ENCODE assay signal across 10 cellular contexts in genomic region chr2:135876770-135877169, GRCh38. TPM values are rescaled to one million over a fixed set of nuclear protein-coding genes. Genes with fewer than 3 reads are reported as not detected.
DNase-seq lines count a peak whose midpoint lies in the region; ATAC-seq, FAIRE-seq and TF ChIP-seq lines count a peak whose summit lies in the region.
"Not testable (repeated sequence)": the region's sequence is repeated elsewhere in the genome, so short reads cannot be mapped to it uniquely, and the experiment has no call there.
"Had no signal": no experiment of that assay in that cellular context is flagged by ENCODE, and none has a peak within 500 bp of the region (broad histone marks: within the 10 kb centered on the region; RNA-seq: fewer than 3 reads in every experiment).

No MANE protein-coding gene starts in this region.

- not testable (repeated sequence) for H3K9me3 Mint-ChIP-seq in activated CD4-positive, alpha-beta T cell treated with anti-CD3 and anti-CD28 coated beads for 36 hours (ENCODE audit: low read depth); mesothelial cell of epicardium

- not testable (repeated sequence) for H3K27me3 ChIP-seq in K562 (ENCODE audit: control insufficient read depth in 2 of 2, insufficient read depth in 2 of 2, low read length in 2 of 2); aorta (ENCODE audit: control insufficient read depth in 1 of 2, insufficient read depth in 2 of 2, low read length in 1 of 2)

- H3K4me1 ChIP-seq in ES-I3 (ENCODE audit: insufficient read depth, low read length); aorta (ENCODE audit: control insufficient read depth in 1 of 2, insufficient read depth in 2 of 2, low read length in 2 of 2): not testable (repeated sequence)
- peaks cover 12 to 14% of the 10 kb centered on the region in 2 experiments; a peak in 4 of 5 replicates for H3K4me1 ChIP-seq in K562 (replicated peaks in 1 of 2; ENCODE audit: control insufficient read depth in 2 of 2, insufficient read depth in 2 of 2, low read length in 2 of 2)

- peaks cover 39% of the 10 kb centered on the region for H3K36me3 Mint-ChIP-seq in activated CD4-positive, alpha-beta T cell treated with anti-CD3 and anti-CD28 coated beads for 36 hours (ENCODE audit: low read depth)
- not testable (repeated sequence) for H3K36me3 Mint-ChIP-seq in mesothelial cell of epicardium

- H3K4me3 ChIP-seq in LNCaP clone FGC (ENCODE audit: low read depth, low read length) (peak overlapping the region; percentile 69), K562 (peak overlapping the region; percentile 82; the same call in 1 of the 2 replicates), fibroblast of villous mesenchyme (ENCODE audit: low read depth, low read length) (peak overlapping the region; percentile 78), retinal pigment epithelial cell (ENCODE audit: low read length) (peak overlapping the region; percentile 55), aorta (ENCODE audit: low read length in 2 of 2) (peak overlapping the region in 1 of 2 donors; percentile 70)

- not testable (repeated sequence) for FAIRE-seq in K562 (lab: Jason Lieb, UNC)

- POLR2A ChIA-PET in activated CD4-positive, alpha-beta T cell treated with anti-CD3 and anti-CD28 coated beads for 36 hours (lab: Charles Lee), result interaction anchor here (0.5 to 1.8 kb wide), 13 partner anchors 11 to 507 kb away, joined by 3 to 11 read pairs (median 5); partner anchors contain the start of genes DARS1 and ZRANB3
- POLR2A ChIA-PET in K562 (lab: Yijun Ruan, JAX), result interaction anchor here (0.6 to 2.1 kb wide), 6 partner anchors 9 to 603 kb away, joined by 3 to 18 read pairs (median 4); no protein-coding TSS in a partner anchor

- peak overlapping the region; percentile 71 for H3K27ac ChIP-seq in K562 (ENCODE audit: extremely low read depth, low read depth, low read length)
- not testable (repeated sequence) for H3K27ac ChIP-seq in aorta (ENCODE audit: low read depth in 1 of 2, low read length in 2 of 2)

- peak overlapping the region; percentile 96 for H3K27ac Mint-ChIP-seq in activated CD4-positive, alpha-beta T cell treated with anti-CD3 and anti-CD28 coated beads for 36 hours
- H3K27ac Mint-ChIP-seq in mesothelial cell of epicardium, result peak overlapping the region; percentile 91

- H3K4me3 Mint-ChIP-seq in activated CD4-positive, alpha-beta T cell treated with anti-CD3 and anti-CD28 coated beads for 36 hours, result peak overlapping the region; percentile 86
- peak overlapping the region; percentile 76 for H3K4me3 Mint-ChIP-seq in mesothelial cell of epicardium

- peaks cover 42% of the 10 kb centered on the region for H3K79me2 ChIP-seq in K562 (ENCODE audit: control insufficient read depth, insufficient read depth, low read length)

- in situ Hi-C loops in K562 (cut with MboI), result not testable (repeated sequence)

- H3K27me3 Mint-ChIP-seq in activated CD4-positive, alpha-beta T cell treated with anti-CD3 and anti-CD28 coated beads for 36 hours; mesothelial cell of epicardium (ENCODE audit: low read depth): not testable (repeated sequence)

- H3K36me3 ChIP-seq in ES-I3 (ENCODE audit: insufficient read depth, low read length); aorta (ENCODE audit: control insufficient read depth in 1 of 2, insufficient read depth in 2 of 2, low read length in 1 of 2): not testable (repeated sequence)
- peaks cover 29% of the 10 kb centered on the region for H3K36me3 ChIP-seq in K562 (ENCODE audit: control insufficient read depth, insufficient read depth, low read length)

- WGBS in K562 (ENCODE audit: insufficient coverage, low coverage, missing lambda C conversion rate), result 37% methylated on average over 15 of the region's 15 CpGs
- 87 to 88% methylated on average over 15 of the region's 15 CpGs for WGBS in aorta, 2 donors

- not testable (repeated sequence) for TF ChIP-seq EP300 in K562 (IDR thresholded peaks at IDR 0.05; ENCODE audit: low read length)

- TF ChIP-seq CTCF in LNCaP clone FGC (IDR thresholded peaks at IDR 0.05; ENCODE audit: control insufficient read depth, extremely low read depth, insufficient read depth); K562 (IDR thresholded peaks at IDR 0.05 in 2 of 3, conservative IDR thresholded peaks at IDR 0.05 in 1 of 3; ENCODE audit: insufficient read depth in 2 of 3, low read depth in 1 of 3, low read length in 3 of 3); fibroblast of villous mesenchyme (IDR thresholded peaks at IDR 0.05; ENCODE audit: insufficient read depth, low read depth, low read length); mesothelial cell of epicardium (IDR thresholded peaks at IDR 0.05; ENCODE audit: unreplicated experiment); retinal pigment epithelial cell (conservative IDR thresholded peaks at IDR 0.05; ENCODE audit: low read depth, low read length): not testable (repeated sequence)

- peak; percentile 1 for ATAC-seq in activated CD4-positive, alpha-beta T cell treated with anti-CD3 and anti-CD28 coated beads for 36 hours
- ATAC-seq in K562, result not testable (repeated sequence)
- ATAC-seq in aorta (ENCODE audit: low FRiP score), result peak; percentile 5

- not testable (repeated sequence) for H4K20me1 ChIP-seq in K562 (replicated peaks; ENCODE audit: control insufficient read depth, insufficient read depth, low read length)

- intact Hi-C loops in activated CD4-positive, alpha-beta T cell treated with anti-CD3 and anti-CD28 coated beads for 36 hours (cut with DNase I, micrococcal nuclease), result loop anchor here (1.0 to 5.0 kb wide), 11 partner anchors 72 to 958 kb away; partner anchors contain the start of genes DARS1 (in 2 of the 2), R3HDM1 (in 2 of the 2), ZRANB3 (in 2 of the 2) and CCNT2 (in 1 of the 2)
- intact Hi-C loops in K562 (cut with micrococcal nuclease), result loop anchor here (5.0 kb wide), 1 partner anchor 111 kb away; the partner anchor contains the start of gene DARS1
- intact Hi-C loops in aorta (cut with DNase I), result loop anchor here (5.0 to 10.0 kb wide), 3 partner anchors 111 to 962 kb away; partner anchors contain the start of genes CCNT2 (in 1 of the 2), DARS1 (in 1 of the 2) and UBXN4 (in 1 of the 2)

- not testable (repeated sequence) for DNase-seq in LNCaP clone FGC (ENCODE audit: low read depth); activated CD4-positive, alpha-beta T cell treated with anti-CD3 and anti-CD28 coated beads for 36 hours; K562 (ENCODE audit: extremely low read depth in 1 of 4, low spot score in 3 of 4); fibroblast of villous mesenchyme (ENCODE audit: low read depth); mesothelial cell of epicardium (ENCODE audit: low spot score in 2 of 2, unreplicated experiment in 2 of 2); retinal pigment epithelial cell (ENCODE audit: low read depth); aorta

- CTCF ChIA-PET in activated CD4-positive, alpha-beta T cell treated with anti-CD3 and anti-CD28 coated beads for 36 hours (lab: Charles Lee), result interaction anchor here (0.6 to 1.8 kb wide), 3 partner anchors 19 to 508 kb away, joined by 3 to 6 read pairs (median 4); no protein-coding TSS in a partner anchor
- CTCF ChIA-PET in K562 (lab: Yijun Ruan, JAX; ENCODE audit: low intra/inter-chr PET ratio), result not testable (repeated sequence)

- not testable (repeated sequence) for TF ChIP-seq POLR2A in K562 (conservative IDR thresholded peaks at IDR 0.05)

- H3K9me3 ChIP-seq in ES-I3 (ENCODE audit: control insufficient read depth, insufficient read depth, low read length); K562 (replicated peaks; ENCODE audit: control insufficient read depth, insufficient read depth, low read depth, low read length); aorta (ENCODE audit: control insufficient read depth, low read length): not testable (repeated sequence)

- peak overlapping the region; percentile 70 for H3K4me2 ChIP-seq in K562 (ENCODE audit: insufficient read depth, low read length)

- H3K9ac ChIP-seq in ES-I3 (ENCODE audit: low read depth, low read length) (peak overlapping the region; percentile 85), K562 (ENCODE audit: insufficient read depth in 1 of 2, low read depth in 2 of 2, low read length in 2 of 2) (peak overlapping the region; percentile 92 to 97)

- TSS peak; percentile 93 for BruUV-seq in K562 (replicated peaks; lab: Mats Ljungman, UMichigan)

- H2AFZ ChIP-seq in K562 (ENCODE audit: low read depth, low read length), result peak overlapping the region; percentile 99

- not testable (repeated sequence) for TF ChIP-seq RAD21 in K562 (CRISPR knock-in tag; conservative IDR thresholded peaks at IDR 0.05 in 1 of 2, IDR thresholded peaks at IDR 0.05 in 1 of 2)

- H3K9me1 ChIP-seq in K562 (ENCODE audit: control insufficient read depth, insufficient read depth, low read length), result not testable (repeated sequence)

- peaks cover 38% of the 10 kb centered on the region for H3K4me1 Mint-ChIP-seq in activated CD4-positive, alpha-beta T cell treated with anti-CD3 and anti-CD28 coated beads for 36 hours
- peaks cover 23% of the 10 kb centered on the region for H3K4me1 Mint-ChIP-seq in mesothelial cell of epicardium

RNA-seq across cellular contexts. Expression of gene MCM6, which starts 0.5 kb away (rescaled TPM):
- 100 to 1,000 TPM; 228 to 276 TPM for total RNA-seq in activated CD4-positive, alpha-beta T cell treated with anti-CD3 and anti-CD28 coated beads for 36 hours
- total RNA-seq in K562 (2011; cell fraction: chromatin; rRNA removed; ENCODE audit: low replicate concordance), result 43.5 and 75.9 TPM in 2 replicates
- 25.2 and 29.7 TPM in 2 replicates for total RNA-seq in K562 (2011; cell fraction: nucleolus; rRNA removed)
- total RNA-seq in K562 (2011; cell fraction: nucleoplasm; rRNA removed), result 43.4 and 45.8 TPM in 2 replicates
- total RNA-seq in K562 (2014; rRNA removed) (67.9 and 77.6 TPM in 2 replicates), K562 (2014; rRNA removed; fragmentation: Illumina TruSeq; extraction: Trizol) (82.4 and 95.4 TPM in 2 replicates), K562 (2015; rRNA removed; fragmentation: Illumina TruSeq; extraction: Trizol) (63.0 and 67.3 TPM in 2 replicates), K562 (2021) (105 and 112 TPM in 2 replicates), fibroblast of villous mesenchyme (12.6 and 13.8 TPM in 2 replicates), mesothelial cell of epicardium (29.3 to 30.2 TPM (median 29.6 TPM) in 3 replicates), aorta (10 to 100 TPM; 12.2 to 17.9 TPM)
- polyA plus RNA-seq in K562 (2011; rRNA removed) (96.0 and 133 TPM in 2 replicates), K562 (2014; fragmentation: Illumina TruSeq; extraction: Trizol) (111 and 116 TPM in 2 replicates), K562 (2014; fragmentation: Nextera tagmentation; extraction: Ambion mirVana) (10 to 100 TPM; 42.6 to 53.5 TPM), K562 (2014; rRNA removed) (88.1 and 90.7 TPM in 2 replicates), aorta (1 to 10 TPM; 5.0 to 6.4 TPM)
- 46.8 and 79.1 TPM in 2 replicates for polyA plus RNA-seq in K562 (2011; cell fraction: cytosol; rRNA removed)
- polyA plus RNA-seq in K562 (2011; cell fraction: nucleus; rRNA removed), result 29.7 and 37.2 TPM in 2 replicates
- polyA plus RNA-seq in K562 (2012), result 70.0 and 85.4 TPM in 2 replicates
- polyA minus RNA-seq in K562 (2011; rRNA and poly(A)+ RNA removed), result 207 and 264 TPM in 2 replicates
- polyA minus RNA-seq in K562 (2011; cell fraction: cytosol; rRNA and poly(A)+ RNA removed), result 62.3 and 85.7 TPM in 2 replicates
- 24.1 and 38.8 TPM in 2 replicates for polyA minus RNA-seq in K562 (2011; cell fraction: nucleus; rRNA and poly(A)+ RNA removed)

RNA-seq across cellular contexts. Expression of gene LCT, which starts 39.8 kb away (rescaled TPM):
- under 1 TPM; 0.16 TPM for total RNA-seq in activated CD4-positive, alpha-beta T cell treated with anti-CD3 and anti-CD28 coated beads for 36 hours
- total RNA-seq in K562 (2011; cell fraction: chromatin; rRNA removed; ENCODE audit: low replicate concordance), result 0.05 and 0.18 TPM in 2 replicates
- 0.13 and 0.17 TPM in 2 replicates for total RNA-seq in K562 (2011; cell fraction: nucleolus; rRNA removed)
- total RNA-seq in K562 (2011; cell fraction: nucleoplasm; rRNA removed), result 0.07 TPM in 1 of 2 replicates, not detected in the other
- total RNA-seq in K562 (2014; rRNA removed) (not detected in 2 replicates), K562 (2014; rRNA removed; fragmentation: Illumina TruSeq; extraction: Trizol) (0.03 and 0.04 TPM in 2 replicates), K562 (2015; rRNA removed; fragmentation: Illumina TruSeq; extraction: Trizol) (0.04 TPM in 1 of 2 replicates, not detected in the other), K562 (2021) (0.04 TPM in 1 of 2 replicates, not detected in the other), fibroblast of villous mesenchyme (under 0.01 TPM in 1 of 2 replicates, not detected in the other), mesothelial cell of epicardium (0.05 TPM in 1 of 3 replicates, not detected in the others), aorta (not detected)
- polyA plus RNA-seq in K562 (2011; rRNA removed) (0.01 and 0.03 TPM in 2 replicates), K562 (2014; fragmentation: Illumina TruSeq; extraction: Trizol) (not detected in 2 replicates), K562 (2014; fragmentation: Nextera tagmentation; extraction: Ambion mirVana) (under 1 TPM in 1 of 2 experiments, not detected in 1; 0.01 TPM), K562 (2014; rRNA removed) (0.03 TPM in 1 of 2 replicates, not detected in the other), aorta (10 to 100 TPM in 1 of 2 donors, under 1 TPM in 1; 0.03 to 24.8 TPM)
- 0.01 TPM in 1 of 2 replicates, not detected in the other for polyA plus RNA-seq in K562 (2011; cell fraction: cytosol; rRNA removed)
- 0.04 and 0.06 TPM in 2 replicates for polyA plus RNA-seq in K562 (2011; cell fraction: nucleus; rRNA removed)
- polyA plus RNA-seq in K562 (2012), result 0.01 and 0.03 TPM in 2 replicates
- 0.06 and 0.07 TPM in 2 replicates for polyA minus RNA-seq in K562 (2011; rRNA and poly(A)+ RNA removed)
- not detected in 2 replicates for polyA minus RNA-seq in K562 (2011; cell fraction: cytosol; rRNA and poly(A)+ RNA removed)
- polyA minus RNA-seq in K562 (2011; cell fraction: nucleus; rRNA and poly(A)+ RNA removed), result 0.11 and 0.13 TPM in 2 replicates
- total RNA-seq: body of pancreas, frontal cortex had no signal
